ENCODE assay signal across 14 cellular contexts in the genomic region with DNA sequence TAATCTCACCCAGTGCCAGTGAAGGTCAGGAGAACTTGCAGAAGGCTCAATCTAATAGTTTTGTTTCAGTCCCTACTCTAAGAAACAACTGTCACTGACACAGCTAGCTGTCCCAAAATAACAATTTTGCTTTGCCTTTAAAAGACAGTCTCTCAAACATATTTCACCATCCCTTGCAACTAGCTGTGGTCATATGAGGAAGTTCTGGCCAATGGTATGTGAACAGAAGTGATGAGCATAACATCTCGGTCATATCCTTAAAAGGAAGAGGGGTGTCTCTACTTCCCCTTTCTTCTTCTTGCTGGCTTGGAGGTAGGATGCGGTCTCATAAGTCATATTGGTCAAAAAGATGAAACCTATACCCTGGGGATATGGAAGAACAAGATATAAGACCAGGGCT.
DNase-seq lines count a peak whose midpoint lies in the region; ATAC-seq and TF ChIP-seq lines count a peak whose summit lies in the region.
"Had no signal": no experiment of that assay in that cellular context is flagged by ENCODE, and none has a peak within 500 bp of the region (broad histone marks: within the 10 kb centered on the region; RNA-seq: fewer than 3 reads in every experiment).

No MANE protein-coding gene starts in this region.

- TF ChIP-seq POLR2A in uterus (IDR thresholded peaks at IDR 0.05) = no peak

- H3K4me1 ChIP-seq in uterus = no peaks in the 10 kb centered on the region
- H3K4me1 ChIP-seq: colonic mucosa had no signal

- TF ChIP-seq CTCF in uterus (IDR thresholded peaks at IDR 0.05) = no peak

- H3K27me3 ChIP-seq in uterus = no peaks in the 10 kb centered on the region
- H3K27me3 ChIP-seq: colonic mucosa, tibial artery had no signal

- peak; percentile 99 for DNase-seq in SKM-1 treated with dmso at 0.1 percent for 144 hours (lab: John Stamatoyannopoulos, UW; ENCODE audit: unreplicated experiment)
- DNase-seq in amygdala (lab: John Stamatoyannopoulos, UW) = no peak
- no peak for DNase-seq in uterus
- no peak for DNase-seq in NCI-H1105 (lab: John Stamatoyannopoulos, UW)
- no peak for DNase-seq in NCI-H510A treated with DMSO at 0.1 percent for 48 hours (lab: John Stamatoyannopoulos, UW)
- DNase-seq: activated CD4-positive, alpha-beta T cell treated with anti-CD3 and anti-CD28 coated beads, Interleukin-2, amount 50 U/mL, for 4 hours; colonic mucosa; left ventricle myocardium superior; NCI-H2171 treated with DMSO at 0.1 percent for 48 hours; tibial artery had no signal

- H3K36me3 ChIP-seq in uterus = no peaks in the 10 kb centered on the region
- H3K36me3 ChIP-seq: colonic mucosa, tibial artery had no signal

- intact Hi-C loops in uterus (cut with DNase I; ENCODE audit: low total_unique reads) = no loop called here

- H3K27ac ChIP-seq in uterus = no peak overlapping the region
- H3K27ac ChIP-seq: colonic mucosa, SK-N-MC, tibial artery had no signal

- H3K9me3 ChIP-seq in uterus = no peaks in the 10 kb centered on the region
- H3K9me3 ChIP-seq: colonic mucosa, tibial artery had no signal

- ATAC-seq in GM18520 (IDR thresholded peaks at IDR 0.05; ENCODE audit: unreplicated experiment) (peak; percentile 64), GM21528 (IDR thresholded peaks at IDR 0.05; ENCODE audit: low FRiP score, unreplicated experiment) (peak; percentile 73), HG03378 (IDR thresholded peaks at IDR 0.05; ENCODE audit: unreplicated experiment) (peak; percentile 91)
- ATAC-seq: left ventricle myocardium superior had no signal

- H3K4me3 ChIP-seq in uterus = no peak overlapping the region
- H3K4me3 ChIP-seq: colonic mucosa, SK-N-MC, tibial artery had no signal
